Comparison of ENCODE assay signal across 14 cellular contexts in genomic region chr16:65833171-65833871, GRCh38.
DNase-seq lines count a peak whose midpoint lies in the region; ATAC-seq and TF ChIP-seq lines count a peak whose summit lies in the region.
"Had no signal": no experiment of that assay in that cellular context is flagged by ENCODE, and none has a peak within 500 bp of the region (broad histone marks: within the 10 kb centered on the region; RNA-seq: fewer than 3 reads in every experiment).

No MANE protein-coding gene starts in this region.

- no peak overlapping the region for H3K4me3 ChIP-seq in RWPE2 (ENCODE audit: severe bottlenecking)
- no peak overlapping the region for H3K4me3 ChIP-seq in PC-9

- CTCF ChIA-PET in activated CD4-positive, alpha-beta memory T cell treated with anti-CD3 and anti-CD28 coated beads, Interleukin-2, amount 10 ng/mL, durations not matched to agents 7 days and 5 days (lab: Charles Lee) = no interaction called here
- CTCF ChIA-PET in PC-9 (lab: Charles Lee) (no interaction called here), WTC11 (lab: Charles Lee) (no interaction called here)

- DNase-seq in ELR (ENCODE audit: low read depth) (peak; percentile 62), RWPE2 (ENCODE audit: low spot score) (no peak), fibroblast of gingiva (ENCODE audit: low read depth) (peak; percentile 21), pulmonary artery endothelial cell (ENCODE audit: low read depth, low spot score) (peak; percentile 27), PC-9 (no peak), WTC11 (ENCODE audit: low spot score) (no peak), C1 segment of cervical spinal cord (lab: John Stamatoyannopoulos, UW) (no peak)
- no peak for DNase-seq in activated CD4-positive, alpha-beta memory T cell treated with anti-CD3 and anti-CD28 coated beads, Interleukin-2, amount 10 ng/mL, durations not matched to agents 7 days and 5 days
- DNase-seq: endodermal cell, KBM-7, left ventricle myocardium superior, NCI-H1694, T1000 had no signal

- no peaks in the 10 kb centered on the region for H3K79me2 ChIP-seq in PC-9 (ENCODE audit: low read depth)

- H3K27ac ChIP-seq in RWPE2 (ENCODE audit: poor library complexity, severe bottlenecking) (no peak overlapping the region), PC-9 (no peak overlapping the region)

- no peak overlapping the region for H3K4me3 Mint-ChIP-seq in activated CD4-positive, alpha-beta memory T cell treated with anti-CD3 and anti-CD28 coated beads, Interleukin-2, amount 10 ng/mL, durations not matched to agents 7 days and 5 days
- no peak overlapping the region for H3K4me3 Mint-ChIP-seq in WTC11
- H3K4me3 Mint-ChIP-seq: brain, endodermal cell had no signal

- no peaks in the 10 kb centered on the region for H3K4me1 Mint-ChIP-seq in activated CD4-positive, alpha-beta memory T cell treated with anti-CD3 and anti-CD28 coated beads, Interleukin-2, amount 10 ng/mL, durations not matched to agents 7 days and 5 days
- H3K4me1 Mint-ChIP-seq in WTC11 = no peaks in the 10 kb centered on the region

- TF ChIP-seq CTCF in RWPE2 (IDR thresholded peaks at IDR 0.05; ENCODE audit: poor library complexity, severe bottlenecking) (no peak), PC-9 (conservative IDR thresholded peaks at IDR 0.05) (no peak), WTC11 (IDR thresholded peaks at IDR 0.05) (no peak)

- H3K36me3 ChIP-seq in RWPE2 (ENCODE audit: low read depth) = no peaks in the 10 kb centered on the region
- H3K36me3 ChIP-seq in PC-9 (ENCODE audit: low read depth) = no peaks in the 10 kb centered on the region

- H3K27me3 ChIP-seq in RWPE2 (ENCODE audit: insufficient read depth, poor library complexity, severe bottlenecking) (no peaks in the 10 kb centered on the region), PC-9 (ENCODE audit: insufficient read depth, low read depth) (peaks cover 2% of the 10 kb centered on the region)

- H3K9me3 ChIP-seq in RWPE2 (ENCODE audit: severe bottlenecking) (no peaks in the 10 kb centered on the region), PC-9 (ENCODE audit: insufficient read depth, low read depth) (no peaks in the 10 kb centered on the region)

- intact Hi-C loops in PC-9 (cut with micrococcal nuclease; ENCODE audit: unreplicated experiment) = no loop called here

- no peaks in the 10 kb centered on the region for H4K20me1 ChIP-seq in PC-9 (ENCODE audit: insufficient read depth)

- H3K36me3 Mint-ChIP-seq in activated CD4-positive, alpha-beta memory T cell treated with anti-CD3 and anti-CD28 coated beads, Interleukin-2, amount 10 ng/mL, durations not matched to agents 7 days and 5 days (ENCODE audit: low read depth) = no peaks in the 10 kb centered on the region
- no peaks in the 10 kb centered on the region for H3K36me3 Mint-ChIP-seq in WTC11
- H3K36me3 Mint-ChIP-seq: brain had no signal

- H3K4me1 ChIP-seq in RWPE2 (ENCODE audit: insufficient read depth, poor library complexity, severe bottlenecking) (no peaks in the 10 kb centered on the region), PC-9 (replicated peaks; ENCODE audit: insufficient read depth) (no peaks in the 10 kb centered on the region)

- no peaks in the 10 kb centered on the region for H3F3A ChIP-seq in PC-9 (ENCODE audit: insufficient read depth, low read depth)

- no peak overlapping the region for H3K4me2 ChIP-seq in PC-9

- peak; percentile 59; the same call in 1 of the 3 replicates for ATAC-seq in RWPE2 (ENCODE audit: low read depth)
- ATAC-seq in WTC11 = no peak
- ATAC-seq: left ventricle myocardium superior had no signal

- no peak overlapping the region for H3K27ac Mint-ChIP-seq in activated CD4-positive, alpha-beta memory T cell treated with anti-CD3 and anti-CD28 coated beads, Interleukin-2, amount 10 ng/mL, durations not matched to agents 7 days and 5 days
- H3K27ac Mint-ChIP-seq in WTC11 = no peak overlapping the region
- H3K27ac Mint-ChIP-seq: endodermal cell had no signal

- BruUV-seq in PC-9 (replicated peaks; lab: Mats Ljungman, UMichigan) = no TSS peak

- H3K9me2 ChIP-seq in PC-9 (ENCODE audit: insufficient read depth) = no peaks in the 10 kb centered on the region

- no peaks in the 10 kb centered on the region for H3K9me3 Mint-ChIP-seq in activated CD4-positive, alpha-beta memory T cell treated with anti-CD3 and anti-CD28 coated beads, Interleukin-2, amount 10 ng/mL, durations not matched to agents 7 days and 5 days
- no peaks in the 10 kb centered on the region for H3K9me3 Mint-ChIP-seq in WTC11
- H3K9me3 Mint-ChIP-seq: brain, endodermal cell had no signal

- POLR2A ChIA-PET in activated CD4-positive, alpha-beta memory T cell treated with anti-CD3 and anti-CD28 coated beads, Interleukin-2, amount 10 ng/mL, durations not matched to agents 7 days and 5 days (lab: Charles Lee) = no interaction called here
- POLR2A ChIA-PET in PC-9 (lab: Charles Lee; ENCODE audit: unreplicated experiment) (no interaction called here), WTC11 (lab: Charles Lee) (no interaction called here)

- no peak overlapping the region for H2AFZ ChIP-seq in PC-9

- H3K27me3 Mint-ChIP-seq in activated CD4-positive, alpha-beta memory T cell treated with anti-CD3 and anti-CD28 coated beads, Interleukin-2, amount 10 ng/mL, durations not matched to agents 7 days and 5 days = no peaks in the 10 kb centered on the region
- no peaks in the 10 kb centered on the region for H3K27me3 Mint-ChIP-seq in WTC11 (ENCODE audit: low read depth)

TF ChIP-seq in WTC11, 78 proteins besides CTCF, POLR2A, EP300 and RAD21 (continues in another document):
- TF ChIP-seq E2F4 (CRISPR knock-in tag; IDR thresholded peaks at IDR 0.05; ENCODE audit: borderline replicate concordance, low read depth) = no peak
- TF ChIP-seq PRDM15 (CRISPR knock-in tag; IDR thresholded peaks at IDR 0.05) = no peak
- TF ChIP-seq SP1 (CRISPR knock-in tag; conservative IDR thresholded peaks at IDR 0.05) = no peak
- TF ChIP-seq AR (CRISPR knock-in tag; IDR thresholded peaks at IDR 0.05) = no peak
- TF ChIP-seq, protein P1, sequence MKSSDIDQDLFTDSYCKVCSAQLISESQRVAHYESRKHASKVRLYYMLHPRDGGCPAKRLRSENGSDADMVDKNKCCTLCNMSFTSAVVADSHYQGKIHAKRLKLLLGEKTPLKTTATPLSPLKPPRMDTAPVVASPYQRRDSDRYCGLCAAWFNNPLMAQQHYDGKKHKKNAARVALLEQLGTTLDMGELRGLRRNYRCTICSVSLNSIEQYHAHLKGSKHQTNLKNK (CRISPR knock-in tag; IDR thresholded peaks at IDR 0.05) = no peak
- no peak for TF ChIP-seq NR2C2 (CRISPR knock-in tag; IDR thresholded peaks at IDR 0.05)
- TF ChIP-seq ZNF138 (CRISPR knock-in tag; conservative IDR thresholded peaks at IDR 0.05) = no peak

Comparison
In these comparisons a context has a peak if more than half of its experiments do, and no peak if none do; other contexts are left out.
1. DNase-seq: peak in ELR (single experiment), fibroblast of gingiva (single experiment) and pulmonary artery endothelial cell (single experiment); none in RWPE2 (single experiment), activated CD4-positive, alpha-beta memory T cell treated with anti-CD3 and anti-CD28 coated beads, Interleukin-2, amount 10 ng/mL, durations not matched to agents 7 days and 5 days (single experiment), PC-9 (0 of 2), WTC11 (single experiment) and C1 segment of cervical spinal cord (0 of 14).